27 cellular contexts compared by ENCODE assay signal in genomic region chr9:34426340-34427074, GRCh38. TPM values are rescaled to one million over a fixed set of nuclear protein-coding genes. Genes with fewer than 3 reads are reported as not detected.
DNase-seq lines count a peak whose midpoint lies in the region; ATAC-seq, FAIRE-seq and TF ChIP-seq lines count a peak whose summit lies in the region.
"Had no signal": no experiment of that assay in that cellular context is flagged by ENCODE, and none has a peak within 500 bp of the region (broad histone marks: within the 10 kb centered on the region; RNA-seq: fewer than 3 reads in every experiment).

No MANE protein-coding gene starts in this region.

- no peak overlapping the region for H2AFZ ChIP-seq in K562 (ENCODE audit: low read depth, low read length)

- no peak overlapping the region for H3K4me2 ChIP-seq in K562 (ENCODE audit: insufficient read depth, low read length)

- in situ Hi-C loops in K562 (cut with MboI), result loop anchor here (10.0 kb wide), 1 partner anchor 68 kb away; no protein-coding TSS in a partner anchor

- no peak for TF ChIP-seq POLR2A in K562 (conservative IDR thresholded peaks at IDR 0.05)

- H3K4me1 ChIP-seq in BE2C (peaks cover 69% of the 10 kb centered on the region), K562 (replicated peaks in 1 of 2; ENCODE audit: control insufficient read depth in 2 of 2, insufficient read depth in 2 of 2, low read length in 2 of 2) (peaks cover 0 to 2% of the 10 kb centered on the region in 2 experiments; a peak in 3 of 5 replicates)

- intact Hi-C loops in K562 (cut with micrococcal nuclease), result no loop called here

- DNase-seq in BE2C (peak; percentile 82), SK-N-DZ (ENCODE audit: low spot score) (peak; percentile 91), K562 (ENCODE audit: extremely low read depth in 1 of 4, low spot score in 3 of 4) (peak; percentile 9 to 37 (median 17)), iPS-NIHi7 (ENCODE audit: extremely low spot score) (peak; percentile 59), NCI-H1092 treated with DMSO at 0.1 percent for 48 hours (lab: John Stamatoyannopoulos, UW) (no peak)
- no peak for DNase-seq in stimulated activated CD4-positive, alpha-beta T cell treated with anti-CD3 and anti-CD28 coated beads, Interleukin-2, amount 100 ng/mL, for 24 hours
- DNase-seq: 8988T; C1 segment of cervical spinal cord; Calu3; CD8-positive, alpha-beta memory T cell; DMS153; HCEC 1CT; IMR-90; MV-4-11; NCI-H1694 treated with DMSO at 0.1 percent for 48 hours; NCI-H2081 treated with DMSO at 0.1 percent for 48 hours; NCI-H510A; NCI-H748 treated with DMSO at 0.1 percent for 48 hours; SIG-M5; T-helper 1 cell had no signal

- no peak overlapping the region for H3K9ac ChIP-seq in K562 (ENCODE audit: insufficient read depth in 1 of 2, low read depth in 2 of 2, low read length in 2 of 2)

- no peaks in the 10 kb centered on the region for H3K79me2 ChIP-seq in K562 (ENCODE audit: control insufficient read depth, insufficient read depth, low read length)

- no peak for TF ChIP-seq EP300 in K562 (IDR thresholded peaks at IDR 0.05; ENCODE audit: low read length)

- H3K27me3 ChIP-seq in BE2C, result no peaks in the 10 kb centered on the region
- H3K27me3 ChIP-seq in K562 (ENCODE audit: control insufficient read depth in 2 of 2, insufficient read depth in 2 of 2, low read length in 2 of 2), result no peaks in the 10 kb centered on the region

- no peaks in the 10 kb centered on the region for H3K9me1 ChIP-seq in K562 (ENCODE audit: control insufficient read depth, insufficient read depth, low read length)

- peak; percentile 43 for TF ChIP-seq CTCF in BE2C (IDR thresholded peaks at IDR 0.05; ENCODE audit: low read depth, low read length)
- no peak for TF ChIP-seq CTCF in K562 (IDR thresholded peaks at IDR 0.05 in 2 of 3, conservative IDR thresholded peaks at IDR 0.05 in 1 of 3; ENCODE audit: insufficient read depth in 2 of 3, low read depth in 1 of 3, low read length in 3 of 3)

- CTCF ChIA-PET in K562 (lab: Yijun Ruan, JAX; ENCODE audit: low intra/inter-chr PET ratio), result no interaction called here

- H3K4me3 ChIP-seq in BE2C (ENCODE audit: low read depth, low read length), result no peak overlapping the region
- no peak overlapping the region for H3K4me3 ChIP-seq in K562

- no peak for TF ChIP-seq RAD21 in K562 (CRISPR knock-in tag; conservative IDR thresholded peaks at IDR 0.05 in 1 of 2, IDR thresholded peaks at IDR 0.05 in 1 of 2)

- ATAC-seq in K562 (peak; percentile 76), HG03045 (IDR thresholded peaks at IDR 0.05; ENCODE audit: unreplicated experiment) (no peak), GM21423 (IDR thresholded peaks at IDR 0.05; ENCODE audit: unreplicated experiment) (no peak)
- ATAC-seq: Panc1 had no signal

- 4% methylated on average over 5 of the region's 5 CpGs for WGBS in K562 (ENCODE audit: insufficient coverage, low coverage, missing lambda C conversion rate)

- no peak overlapping the region for H3K27ac ChIP-seq in K562 (ENCODE audit: extremely low read depth, low read depth, low read length)

- H3K36me3 ChIP-seq in BE2C (no peaks in the 10 kb centered on the region), K562 (ENCODE audit: control insufficient read depth, insufficient read depth, low read length) (no peaks in the 10 kb centered on the region)

- FAIRE-seq in K562 (lab: Jason Lieb, UNC), result no peak
- FAIRE-seq: G401.6, GM12892 had no signal

- H3K9me3 ChIP-seq in BE2C, result no peaks in the 10 kb centered on the region
- H3K9me3 ChIP-seq in K562 (replicated peaks; ENCODE audit: control insufficient read depth, insufficient read depth, low read depth, low read length), result no peaks in the 10 kb centered on the region

- H4K20me1 ChIP-seq in K562 (replicated peaks; ENCODE audit: control insufficient read depth, insufficient read depth, low read length), result peaks cover 4% of the 10 kb centered on the region; the same call in 1 of the 2 replicates

- POLR2A ChIA-PET in K562 (lab: Yijun Ruan, JAX), result interaction anchor here (0.6 kb wide), 1 partner anchor 75 kb away, joined by 4 read pairs; no protein-coding TSS in a partner anchor

- no TSS peak for BruUV-seq in K562 (replicated peaks; lab: Mats Ljungman, UMichigan)

TF ChIP-seq in K562, 482 proteins besides CTCF, POLR2A, EP300 and RAD21 (continues in another document):
- peak; percentile 76 for TF ChIP-seq ARID1B (IDR thresholded peaks at IDR 0.05)
- TF ChIP-seq, protein P1, sequence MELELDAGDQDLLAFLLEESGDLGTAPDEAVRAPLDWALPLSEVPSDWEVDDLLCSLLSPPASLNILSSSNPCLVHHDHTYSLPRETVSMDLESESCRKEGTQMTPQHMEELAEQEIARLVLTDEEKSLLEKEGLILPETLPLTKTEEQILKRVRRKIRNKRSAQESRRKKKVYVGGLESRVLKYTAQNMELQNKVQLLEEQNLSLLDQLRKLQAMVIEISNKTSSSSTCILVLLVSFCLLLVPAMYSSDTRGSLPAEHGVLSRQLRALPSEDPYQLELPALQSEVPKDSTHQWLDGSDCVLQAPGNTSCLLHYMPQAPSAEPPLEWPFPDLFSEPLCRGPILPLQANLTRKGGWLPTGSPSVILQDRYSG (tag; conservative IDR thresholded peaks at IDR 0.05; ENCODE audit: low read depth), result no peak

RNA-seq across cellular contexts. Expression of gene FAM219A, which starts 31.9 kb away (rescaled TPM):
- polyA plus RNA-seq in BE2C (2012; ENCODE audit: insufficient read depth, insufficient read length, low read depth), result 14.5 TPM
- polyA plus RNA-seq in SK-N-DZ (2014; cell fraction: cytosol; rRNA removed), result 29.1 and 34.2 TPM in 2 replicates
- polyA plus RNA-seq in SK-N-DZ (2014; cell fraction: nucleus; rRNA removed), result 27.9 and 30.5 TPM in 2 replicates
- 3.2 and 6.0 TPM in 2 replicates for total RNA-seq in K562 (2011; cell fraction: chromatin; rRNA removed; ENCODE audit: low replicate concordance)
- total RNA-seq in K562 (2011; cell fraction: nucleolus; rRNA removed), result 3.3 and 3.7 TPM in 2 replicates
- total RNA-seq in K562 (2011; cell fraction: nucleoplasm; rRNA removed), result 5.0 and 5.1 TPM in 2 replicates
- total RNA-seq in K562 (2014; rRNA removed) (2.5 and 4.7 TPM in 2 replicates), K562 (2014; rRNA removed; fragmentation: Illumina TruSeq; extraction: Trizol) (2.9 and 3.3 TPM in 2 replicates), K562 (2015; rRNA removed; fragmentation: Illumina TruSeq; extraction: Trizol) (2.9 and 3.4 TPM in 2 replicates), K562 (2021) (8.4 and 8.6 TPM in 2 replicates)
- polyA plus RNA-seq in K562 (2011; rRNA removed) (2.7 and 4.3 TPM in 2 replicates), K562 (2014; fragmentation: Illumina TruSeq; extraction: Trizol) (4.5 and 4.8 TPM in 2 replicates), K562 (2014; fragmentation: Nextera tagmentation; extraction: Ambion mirVana) (under 1 TPM; 0.63 to 0.71 TPM), K562 (2014; rRNA removed) (5.4 and 6.1 TPM in 2 replicates)
- polyA plus RNA-seq in K562 (2011; cell fraction: cytosol; rRNA removed), result 3.6 and 5.5 TPM in 2 replicates
- polyA plus RNA-seq in K562 (2011; cell fraction: nucleus; rRNA removed), result 6.8 and 7.3 TPM in 2 replicates
- 5.8 and 6.4 TPM in 2 replicates for polyA plus RNA-seq in K562 (2012)
- 2.2 and 2.4 TPM in 2 replicates for polyA minus RNA-seq in K562 (2011; rRNA and poly(A)+ RNA removed)
- polyA minus RNA-seq in K562 (2011; cell fraction: cytosol; rRNA and poly(A)+ RNA removed), result 1.9 and 2.7 TPM in 2 replicates
- 1.3 TPM in 2 replicates for polyA minus RNA-seq in K562 (2011; cell fraction: nucleus; rRNA and poly(A)+ RNA removed)

RNA-seq across cellular contexts. Expression of gene DNAI1, which starts 32.1 kb away (rescaled TPM):
- polyA plus RNA-seq in BE2C (2012; ENCODE audit: insufficient read depth, insufficient read length, low read depth), result not detected
- polyA plus RNA-seq in SK-N-DZ (2014; cell fraction: cytosol; rRNA removed), result 1.3 and 1.6 TPM in 2 replicates
- 12.6 and 21.7 TPM in 2 replicates for polyA plus RNA-seq in SK-N-DZ (2014; cell fraction: nucleus; rRNA removed)
- total RNA-seq in K562 (2011; cell fraction: chromatin; rRNA removed; ENCODE audit: low replicate concordance), result 0.55 TPM in 1 of 2 replicates, not detected in the other
- total RNA-seq in K562 (2011; cell fraction: nucleolus; rRNA removed), result not detected in 2 replicates
- total RNA-seq in K562 (2011; cell fraction: nucleoplasm; rRNA removed), result 0.29 TPM in 1 of 2 replicates, not detected in the other
- total RNA-seq in K562 (2014; rRNA removed) (not detected in 2 replicates), K562 (2014; rRNA removed; fragmentation: Illumina TruSeq; extraction: Trizol) (not detected in 2 replicates), K562 (2015; rRNA removed; fragmentation: Illumina TruSeq; extraction: Trizol) (not detected in 2 replicates), K562 (2021) (not detected in 2 replicates)
- polyA plus RNA-seq in K562 (2011; rRNA removed) (0.03 and 0.04 TPM in 2 replicates), K562 (2014; fragmentation: Illumina TruSeq; extraction: Trizol) (not detected in 2 replicates), K562 (2014; fragmentation: Nextera tagmentation; extraction: Ambion mirVana) (under 1 TPM in 1 of 2 experiments, not detected in 1; 0.01 TPM), K562 (2014; rRNA removed) (0.17 TPM in 1 of 2 replicates, not detected in the other)
- 0.03 TPM in 2 replicates for polyA plus RNA-seq in K562 (2011; cell fraction: cytosol; rRNA removed)
- 0.11 and 0.17 TPM in 2 replicates for polyA plus RNA-seq in K562 (2011; cell fraction: nucleus; rRNA removed)
- polyA plus RNA-seq in K562 (2012), result not detected in 2 replicates
- not detected in 2 replicates for polyA minus RNA-seq in K562 (2011; rRNA and poly(A)+ RNA removed)
- polyA minus RNA-seq in K562 (2011; cell fraction: cytosol; rRNA and poly(A)+ RNA removed), result not detected in 2 replicates
- not detected in 2 replicates for polyA minus RNA-seq in K562 (2011; cell fraction: nucleus; rRNA and poly(A)+ RNA removed)
- total RNA-seq: Calu3; CD8-positive, alpha-beta memory T cell; Daoy; IMR-90; M059J had no signal
- polyA plus RNA-seq: CD8-positive, alpha-beta memory T cell; IMR-90 had no signal

RNA-seq across cellular contexts. Expression of gene MYORG, which starts 49.8 kb away (rescaled TPM):
- polyA plus RNA-seq in BE2C (2012; ENCODE audit: insufficient read depth, insufficient read length, low read depth), result 0.63 TPM
- 0.78 and 0.91 TPM in 2 replicates for polyA plus RNA-seq in SK-N-DZ (2014; cell fraction: cytosol; rRNA removed)
- polyA plus RNA-seq in SK-N-DZ (2014; cell fraction: nucleus; rRNA removed), result 0.31 and 1.0 TPM in 2 replicates
- 0.37 and 0.81 TPM in 2 replicates for total RNA-seq in K562 (2011; cell fraction: chromatin; rRNA removed; ENCODE audit: low replicate concordance)
- 0.53 and 0.83 TPM in 2 replicates for total RNA-seq in K562 (2011; cell fraction: nucleolus; rRNA removed)
- 0.51 and 1.2 TPM in 2 replicates for total RNA-seq in K562 (2011; cell fraction: nucleoplasm; rRNA removed)
- 0.18 and 0.33 TPM in 2 replicates for total RNA-seq in K562 (2014; rRNA removed)
- 0.15 and 0.19 TPM in 2 replicates for total RNA-seq in K562 (2014; rRNA removed; fragmentation: Illumina TruSeq; extraction: Trizol)
- 0.14 and 0.15 TPM in 2 replicates for total RNA-seq in K562 (2015; rRNA removed; fragmentation: Illumina TruSeq; extraction: Trizol)
- total RNA-seq in K562 (2021), result 0.82 and 1.1 TPM in 2 replicates
- polyA plus RNA-seq in K562 (2011; rRNA removed), result 0.19 and 0.25 TPM in 2 replicates
- polyA plus RNA-seq in K562 (2011; cell fraction: cytosol; rRNA removed), result 0.16 and 0.43 TPM in 2 replicates
- 0.06 and 0.28 TPM in 2 replicates for polyA plus RNA-seq in K562 (2011; cell fraction: nucleus; rRNA removed)
- polyA plus RNA-seq in K562 (2012), result 0.32 and 0.36 TPM in 2 replicates
- 0.36 and 0.40 TPM in 2 replicates for polyA plus RNA-seq in K562 (2014; fragmentation: Illumina TruSeq; extraction: Trizol)
- polyA plus RNA-seq in K562 (2014; fragmentation: Nextera tagmentation; extraction: Ambion mirVana), result under 1 TPM; 0.06 to 0.13 TPM
- polyA plus RNA-seq in K562 (2014; rRNA removed), result 0.20 and 0.30 TPM in 2 replicates
- polyA minus RNA-seq in K562 (2011; rRNA and poly(A)+ RNA removed), result 0.15 and 0.21 TPM in 2 replicates
- polyA minus RNA-seq in K562 (2011; cell fraction: cytosol; rRNA and poly(A)+ RNA removed), result 0.36 and 0.67 TPM in 2 replicates
- polyA minus RNA-seq in K562 (2011; cell fraction: nucleus; rRNA and poly(A)+ RNA removed), result 0.22 and 0.27 TPM in 2 replicates

Comparison
In these comparisons a context has a peak if more than half of its experiments do, and no peak if none do; other contexts are left out.
1. DNase-seq: peak in BE2C (single experiment), SK-N-DZ (single experiment), K562 (4 of 4) and iPS-NIHi7 (single experiment); none in stimulated activated CD4-positive, alpha-beta T cell treated with anti-CD3 and anti-CD28 coated beads, Interleukin-2, amount 100 ng/mL, for 24 hours (0 of 2) and NCI-H1092 treated with DMSO at 0.1 percent for 48 hours (single experiment).